Comparison of ENCODE assay signal across 8 cellular contexts in the genomic region with DNA sequence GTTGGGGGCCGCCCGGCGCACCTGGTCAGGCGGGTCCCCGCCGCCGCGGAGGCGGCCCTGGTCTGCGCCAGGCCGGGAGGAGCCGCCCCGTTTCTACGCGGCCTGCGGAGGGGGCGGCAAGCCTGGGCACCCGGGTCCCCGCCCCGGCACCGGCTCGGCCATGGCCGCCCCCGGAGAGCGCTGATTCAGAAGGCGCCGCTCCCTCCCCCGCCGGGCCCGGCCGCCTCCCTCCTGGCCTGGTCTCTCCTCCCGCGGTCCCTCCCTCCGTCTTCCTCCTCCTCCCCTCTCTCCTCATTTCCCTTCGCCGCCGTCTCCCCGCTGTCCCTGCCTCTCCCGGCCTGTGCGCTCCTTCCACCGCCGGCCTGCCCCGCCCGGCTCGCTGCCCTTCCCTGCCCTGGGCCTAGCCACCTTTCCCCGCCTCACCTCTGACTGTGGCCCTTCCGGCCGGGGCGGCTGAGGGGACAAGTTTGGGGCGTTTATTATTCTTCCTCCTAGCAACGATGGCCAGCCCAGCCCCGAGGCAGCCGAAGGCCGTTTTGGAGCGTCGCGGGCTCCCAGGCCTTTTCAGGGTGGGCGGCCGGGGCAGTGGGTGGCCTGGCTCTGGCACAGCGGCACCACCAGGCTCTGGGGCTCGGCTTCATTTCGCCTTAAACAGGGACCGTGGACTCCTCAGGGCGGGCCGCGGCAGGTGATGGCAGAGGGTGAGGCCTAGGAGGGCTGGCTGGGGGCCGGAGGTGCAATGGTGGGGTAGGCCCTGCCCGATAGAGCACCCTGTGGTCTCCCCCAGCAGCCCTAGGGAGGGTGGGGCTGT. TPM values are rescaled to one million over a fixed set of nuclear protein-coding genes. Genes with fewer than 3 reads are reported as not detected.
DNase-seq lines count a peak whose midpoint lies in the region; ATAC-seq and TF ChIP-seq lines count a peak whose summit lies in the region.

No MANE protein-coding gene starts in this region.

- H3K27me3 ChIP-seq in liver (ENCODE audit: control insufficient read depth in 4 of 4, insufficient read depth in 4 of 4, low read length in 3 of 4) (no peaks in the 10 kb centered on the region), SJCRH30 (peaks cover 11% of the 10 kb centered on the region; the same call in 1 of the 2 replicates)

- DNase-seq in Ammon's horn (ENCODE audit: low spot score) (peak; percentile 55), HK-2 (ENCODE audit: unreplicated experiment) (peak; percentile 79), T1000 (lab: John Stamatoyannopoulos, UW) (peak; percentile 44), dedifferentiated amniotic fluid mesenchymal stem cell (ENCODE audit: extremely low spot score) (peak; percentile 18), SJCRH30 (no peak)
- peak; percentile 12 to 39 (median 16) for DNase-seq in stimulated activated CD4-positive, alpha-beta T cell treated with anti-CD3 and anti-CD28 coated beads, TNF-alpha, amount 100 ng/mL, for 4 hours (ENCODE audit: low read depth in 3 of 3)

- H3K4me3 ChIP-seq in liver (ENCODE audit: low read depth in 1 of 3, low read length in 3 of 3) (peak overlapping the region; percentile 38 to 83 (median 67)), SJCRH30 (no peak overlapping the region)

- no peaks in the 10 kb centered on the region for H3K9me3 ChIP-seq in liver (ENCODE audit: control insufficient read depth in 4 of 4, low read length in 3 of 4)
- no peaks in the 10 kb centered on the region for H3K9me3 ChIP-seq in SJCRH30 (replicated peaks)

- TF ChIP-seq RAD21 in liver (IDR thresholded peaks at IDR 0.05) = no peak

- no peaks in the 10 kb centered on the region for H3K36me3 ChIP-seq in liver (ENCODE audit: control insufficient read depth in 4 of 4, insufficient read depth in 3 of 4, low read depth in 1 of 4, low read length in 3 of 4)
- H3K36me3 ChIP-seq in SJCRH30 = no peaks in the 10 kb centered on the region

- no peak for TF ChIP-seq CTCF in liver (IDR thresholded peaks at IDR 0.05; ENCODE audit: low read depth, low read length, missing input control)

- peak overlapping the region in 1 of 2 donors; percentile 36 for H3K9ac ChIP-seq in liver (ENCODE audit: low read depth in 1 of 2, low read length in 2 of 2)

- H3K27ac ChIP-seq in liver (ENCODE audit: low read depth in 1 of 2, low read length in 2 of 2) (peak overlapping the region; percentile 9 to 52), SJCRH30 (no peak overlapping the region)

- peaks cover 4 to 30% (median 16%) of the 10 kb centered on the region in 4 donors for H3K4me1 ChIP-seq in liver (ENCODE audit: control insufficient read depth in 4 of 4, insufficient read depth in 4 of 4, low read length in 3 of 4)
- no peaks in the 10 kb centered on the region for H3K4me1 ChIP-seq in SJCRH30

- 8% methylated on average over 68 of the region's 68 CpGs for WGBS in liver

- ATAC-seq in HG02588 (IDR thresholded peaks at IDR 0.05; ENCODE audit: unreplicated experiment) = no peak

TF ChIP-seq in liver, 16 proteins besides CTCF, POLR2A, EP300 and RAD21:
- no peak for TF ChIP-seq YY1 (IDR thresholded peaks at IDR 0.05)
- no peak for TF ChIP-seq RXRA (IDR thresholded peaks at IDR 0.05)
- no peak for TF ChIP-seq FOXA1 (IDR thresholded peaks at IDR 0.05)
- no peak for TF ChIP-seq ZBTB33 (IDR thresholded peaks at IDR 0.05)
- TF ChIP-seq TAF1 (conservative IDR thresholded peaks at IDR 0.05) = no peak
- no peak for TF ChIP-seq MAX (IDR thresholded peaks at IDR 0.05)
- no peak for TF ChIP-seq SP1 (IDR thresholded peaks at IDR 0.05)

RNA-seq across cellular contexts. Expression of gene CEP170B, which starts 0.8 kb away (rescaled TPM):
- 10 to 100 TPM in 1 of 2 donors, 1 to 10 TPM in 1; 3.4 to 10.9 TPM for total RNA-seq in liver
- polyA plus RNA-seq in liver = 10 to 100 TPM in 1 of 2 donors, 1 to 10 TPM in 1; 1.5 to 10.1 TPM
- total RNA-seq in SJCRH30 (2014; rRNA removed; shearing (Covaris generic)) = 0.08 and 0.12 TPM in 2 replicates

RNA-seq across cellular contexts. Expression of gene PLD4, which starts 58.8 kb away (rescaled TPM):
- 10 to 100 TPM in 1 of 2 donors, under 1 TPM in 1; under 0.01 to 14.5 TPM for total RNA-seq in liver
- polyA plus RNA-seq in liver = under 1 TPM; 0.31 to 0.39 TPM
- total RNA-seq in SJCRH30 (2014; rRNA removed; shearing (Covaris generic)) = not detected in 2 replicates

Comparison
In these comparisons a context has a peak if more than half of its experiments do, and no peak if none do; other contexts are left out.
1. DNase-seq: peak in Ammon's horn (single experiment), HK-2 (single experiment), T1000 (single experiment), dedifferentiated amniotic fluid mesenchymal stem cell (single experiment) and stimulated activated CD4-positive, alpha-beta T cell treated with anti-CD3 and anti-CD28 coated beads, TNF-alpha, amount 100 ng/mL, for 4 hours (3 of 3); none in SJCRH30 (0 of 2).